Comparison of ENCODE assay signal across 8 cellular contexts in the genomic region with DNA sequence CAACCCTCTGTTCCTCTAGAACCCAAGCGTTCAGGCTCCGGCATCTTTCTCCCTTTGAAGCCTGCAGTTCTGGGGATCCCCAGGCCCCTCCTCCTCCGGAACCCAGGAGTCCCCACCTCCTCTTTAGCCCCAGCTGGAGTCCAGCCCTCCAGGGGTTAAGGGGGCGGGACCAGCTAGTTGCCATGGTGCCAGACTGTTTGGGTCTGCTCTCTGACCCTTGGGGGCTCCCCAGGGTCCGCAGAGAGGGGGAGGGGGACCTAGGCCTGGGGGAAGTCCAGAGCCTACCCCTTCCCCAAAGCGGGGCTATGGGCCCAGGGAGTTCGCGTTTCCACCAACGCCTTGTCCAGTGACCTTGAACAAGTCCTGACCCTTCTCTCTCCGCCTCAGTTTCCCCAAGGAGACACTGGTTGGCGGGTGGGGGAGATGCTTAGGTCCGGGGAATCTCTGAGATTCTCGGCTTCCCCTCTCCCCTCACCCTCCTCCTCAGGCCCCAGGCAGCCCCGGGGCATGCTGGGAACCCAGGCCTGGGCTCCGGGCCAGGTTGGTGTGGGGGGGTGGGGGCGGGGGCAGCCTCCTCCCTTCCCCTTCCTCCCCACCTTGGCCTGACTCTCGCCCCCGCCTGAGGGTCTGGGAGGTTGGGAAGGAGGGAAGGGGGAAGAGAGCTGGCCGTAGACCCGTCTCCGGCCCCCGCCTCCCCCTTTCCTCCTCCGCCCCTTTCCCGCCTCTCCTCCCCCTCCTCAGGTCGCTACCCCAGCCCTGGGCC. TPM values are rescaled to one million over a fixed set of nuclear protein-coding genes. Genes with fewer than 3 reads are reported as not detected.
DNase-seq lines count a peak whose midpoint lies in the region; ATAC-seq, FAIRE-seq and TF ChIP-seq lines count a peak whose summit lies in the region.

No MANE protein-coding gene starts in this region.

- peak overlapping the region; percentile 87 for H3K4me3 ChIP-seq in lower lobe of right lung

- intact Hi-C loops in lower lobe of right lung (cut with DNase I), result no loop called here

- H3K9ac ChIP-seq in ES-I3 (ENCODE audit: low read depth, low read length), result peak overlapping the region; percentile 53

- no peak for TF ChIP-seq POLR2A in GM12892 (IDR thresholded peaks at IDR 0.05; ENCODE audit: low read depth, low read length)

- ATAC-seq in lower lobe of right lung, result peak; percentile 62 to 64

- H3K9me3 ChIP-seq in ES-I3 (ENCODE audit: control insufficient read depth, insufficient read depth, low read length) (no peaks in the 10 kb centered on the region), lower lobe of right lung (no peaks in the 10 kb centered on the region)

- peak overlapping the region; percentile 58 for H3K27ac Mint-ChIP-seq in activated CD4-positive, alpha-beta memory T cell treated with anti-CD3 and anti-CD28 coated beads, Interleukin-2, amount 10 ng/mL, durations not matched to agents 7 days and 5 days

- CTCF ChIA-PET in activated CD4-positive, alpha-beta memory T cell treated with anti-CD3 and anti-CD28 coated beads, Interleukin-2, amount 10 ng/mL, durations not matched to agents 7 days and 5 days (lab: Charles Lee), result interaction anchor here (0.8 kb wide), 1 partner anchor 29 kb away, joined by 3 read pairs; no protein-coding TSS in a partner anchor

- H3K4me1 Mint-ChIP-seq in activated CD4-positive, alpha-beta memory T cell treated with anti-CD3 and anti-CD28 coated beads, Interleukin-2, amount 10 ng/mL, durations not matched to agents 7 days and 5 days, result peaks cover 16% of the 10 kb centered on the region

- no peaks in the 10 kb centered on the region for H3K27me3 ChIP-seq in lower lobe of right lung (ENCODE audit: low read depth)

- no peaks in the 10 kb centered on the region for H3K36me3 ChIP-seq in ES-I3 (ENCODE audit: insufficient read depth, low read length)
- H3K36me3 ChIP-seq in lower lobe of right lung, result peaks cover 28% of the 10 kb centered on the region

- peaks cover 2% of the 10 kb centered on the region for H3K36me3 Mint-ChIP-seq in activated CD4-positive, alpha-beta memory T cell treated with anti-CD3 and anti-CD28 coated beads, Interleukin-2, amount 10 ng/mL, durations not matched to agents 7 days and 5 days (ENCODE audit: low read depth)

- peaks cover 16% of the 10 kb centered on the region for H3K27me3 Mint-ChIP-seq in activated CD4-positive, alpha-beta memory T cell treated with anti-CD3 and anti-CD28 coated beads, Interleukin-2, amount 10 ng/mL, durations not matched to agents 7 days and 5 days

- H3K4me1 ChIP-seq in ES-I3 (ENCODE audit: insufficient read depth, low read length), result peaks cover 7% of the 10 kb centered on the region
- peaks cover 37% of the 10 kb centered on the region for H3K4me1 ChIP-seq in lower lobe of right lung

- FAIRE-seq in GM12892 (lab: Jason Lieb, UNC), result no peak

- peak; percentile 72 for DNase-seq in NCI-H2196 (lab: John Stamatoyannopoulos, UW; ENCODE audit: unreplicated experiment)
- peak; percentile 68 for DNase-seq in activated CD4-positive, alpha-beta memory T cell treated with anti-CD3 and anti-CD28 coated beads, Interleukin-2, amount 10 ng/mL, durations not matched to agents 7 days and 5 days
- peak; percentile 60 for DNase-seq in effector CD4-positive, alpha-beta T cell
- DNase-seq in lower lobe of right lung, result peak; percentile 63
- DNase-seq in stimulated activated CD4-positive, alpha-beta T cell treated with anti-CD3 and anti-CD28 coated beads, TNF-alpha, amount 100 ng/mL, for 1 hour (ENCODE audit: low read depth in 3 of 3, low spot score in 1 of 3), result peak; percentile 44 to 50 (median 45)
- DNase-seq in GM12892 (ENCODE audit: insufficient read length), result no peak
- DNase-seq in HuH-7.5 (ENCODE audit: low spot score), result no peak

- H3K4me3 Mint-ChIP-seq in activated CD4-positive, alpha-beta memory T cell treated with anti-CD3 and anti-CD28 coated beads, Interleukin-2, amount 10 ng/mL, durations not matched to agents 7 days and 5 days, result peak overlapping the region; percentile 79

- H3K9me3 Mint-ChIP-seq in activated CD4-positive, alpha-beta memory T cell treated with anti-CD3 and anti-CD28 coated beads, Interleukin-2, amount 10 ng/mL, durations not matched to agents 7 days and 5 days, result peaks cover 5% of the 10 kb centered on the region

- POLR2A ChIA-PET in activated CD4-positive, alpha-beta memory T cell treated with anti-CD3 and anti-CD28 coated beads, Interleukin-2, amount 10 ng/mL, durations not matched to agents 7 days and 5 days (lab: Charles Lee), result interaction anchor here (0.6 to 1.0 kb wide), 2 partner anchors 13 to 1655 kb away, joined by 4 read pairs; no protein-coding TSS in a partner anchor

- no peak for TF ChIP-seq CTCF in lower lobe of right lung (IDR thresholded peaks at IDR 0.05)

- peak overlapping the region; percentile 84 for H3K27ac ChIP-seq in lower lobe of right lung

RNA-seq across cellular contexts. Expression of a gene that starts 2.6 kb away (rescaled TPM):
- total RNA-seq in activated CD4-positive, alpha-beta memory T cell treated with anti-CD3 and anti-CD28 coated beads, Interleukin-2, amount 10 ng/mL, durations not matched to agents 7 days and 5 days, result 1 to 10 TPM; 5.2 to 6.6 TPM
- total RNA-seq in lower lobe of right lung, result 19.8 TPM
- polyA plus RNA-seq in GM12892 (2012; ENCODE audit: missing spikeins), result 1.1 TPM

RNA-seq across cellular contexts. Expression of a gene that starts 33.3 kb away (rescaled TPM):
- total RNA-seq in activated CD4-positive, alpha-beta memory T cell treated with anti-CD3 and anti-CD28 coated beads, Interleukin-2, amount 10 ng/mL, durations not matched to agents 7 days and 5 days, result not detected
- not detected for total RNA-seq in lower lobe of right lung
- polyA plus RNA-seq in GM12892 (2012; ENCODE audit: missing spikeins), result not detected

RNA-seq across cellular contexts. Expression of a gene that starts 43.9 kb away (rescaled TPM):
- total RNA-seq in activated CD4-positive, alpha-beta memory T cell treated with anti-CD3 and anti-CD28 coated beads, Interleukin-2, amount 10 ng/mL, durations not matched to agents 7 days and 5 days, result not detected
- 20.3 TPM for total RNA-seq in lower lobe of right lung
- polyA plus RNA-seq in GM12892 (2012; ENCODE audit: missing spikeins), result 3.0 TPM

Comparison
In these comparisons a context has a peak if more than half of its experiments do, and no peak if none do; other contexts are left out.
1. DNase-seq: peak in NCI-H2196 (single experiment), activated CD4-positive, alpha-beta memory T cell treated with anti-CD3 and anti-CD28 coated beads, Interleukin-2, amount 10 ng/mL, durations not matched to agents 7 days and 5 days (single experiment), effector CD4-positive, alpha-beta T cell (single experiment), lower lobe of right lung (single experiment) and stimulated activated CD4-positive, alpha-beta T cell treated with anti-CD3 and anti-CD28 coated beads, TNF-alpha, amount 100 ng/mL, for 1 hour (3 of 3); none in GM12892 (single experiment) and HuH-7.5 (single experiment).
2. RNA of a gene that starts 43.9 kb away (total RNA-seq): 20.3 TPM in lower lobe of right lung (single experiment); not detected in activated CD4-positive, alpha-beta memory T cell treated with anti-CD3 and anti-CD28 coated beads, Interleukin-2, amount 10 ng/mL, durations not matched to agents 7 days and 5 days; every median in the first group is over 10 times any median in the second.